Comparison of ENCODE assay signal across 21 cellular contexts in the genomic region with DNA sequence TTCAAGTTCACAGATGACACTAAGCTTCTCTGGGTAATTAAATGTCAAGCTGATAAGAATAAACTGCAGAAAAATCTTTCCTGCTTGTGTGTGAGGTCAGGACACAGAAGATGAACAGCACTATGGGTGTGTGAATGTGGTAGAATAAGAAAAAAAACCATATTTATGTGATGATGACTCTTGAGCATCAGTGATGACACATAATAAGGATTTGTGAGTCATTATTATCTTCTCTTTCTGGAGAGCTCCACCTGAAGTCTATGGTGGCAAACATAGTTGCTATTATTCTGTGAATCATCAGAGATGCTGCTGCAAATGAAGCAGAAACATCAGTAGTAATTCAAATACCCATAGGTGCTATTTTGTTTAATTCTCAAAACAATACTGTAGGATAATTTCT.
DNase-seq lines count a peak whose midpoint lies in the region; ATAC-seq and TF ChIP-seq lines count a peak whose summit lies in the region.
"Had no signal": no experiment of that assay in that cellular context is flagged by ENCODE, and none has a peak within 500 bp of the region (broad histone marks: within the 10 kb centered on the region; RNA-seq: fewer than 3 reads in every experiment).

No MANE protein-coding gene starts in this region.

- no peak overlapping the region for H3K27ac Mint-ChIP-seq in glutamatergic neuron (ENCODE audit: unreplicated experiment)
- H3K27ac Mint-ChIP-seq: activated CD8-positive, alpha-beta T cell treated with anti-CD3 and anti-CD28 coated beads for 36 hours; activated naive CD8-positive, alpha-beta T cell; memory B cell; type B pancreatic cell had no signal

- peaks cover 1% of the 10 kb centered on the region for H3K9me3 Mint-ChIP-seq in glutamatergic neuron (ENCODE audit: unreplicated experiment)
- H3K9me3 Mint-ChIP-seq: type B pancreatic cell had no signal

- no peak overlapping the region for H3K27ac ChIP-seq in GM23248
- H3K27ac ChIP-seq in RWPE2 (ENCODE audit: poor library complexity, severe bottlenecking), result no peak overlapping the region
- H3K27ac ChIP-seq: BLaER1, body of pancreas, esophagus squamous epithelium had no signal

- H3K4me1 ChIP-seq in GM23248 (ENCODE audit: insufficient read depth) (no peaks in the 10 kb centered on the region), RWPE2 (ENCODE audit: insufficient read depth, poor library complexity, severe bottlenecking) (no peaks in the 10 kb centered on the region)
- H3K4me1 ChIP-seq: BLaER1, body of pancreas, esophagus squamous epithelium had no signal

- no peak overlapping the region for H3K9ac ChIP-seq in GM23248
- H3K9ac ChIP-seq: BLaER1 had no signal

- H3K4me2 ChIP-seq in GM23248 (ENCODE audit: unreplicated experiment), result no peak overlapping the region
- H3K4me2 ChIP-seq: BLaER1 had no signal

- H3K36me3 ChIP-seq in GM23248 (ENCODE audit: low read depth) (no peaks in the 10 kb centered on the region), RWPE2 (ENCODE audit: low read depth) (no peaks in the 10 kb centered on the region)
- H3K36me3 ChIP-seq: BLaER1, esophagus squamous epithelium had no signal

- H3K4me3 Mint-ChIP-seq in glutamatergic neuron (ENCODE audit: unreplicated experiment), result no peak overlapping the region
- H3K4me3 Mint-ChIP-seq: activated CD8-positive, alpha-beta T cell treated with anti-CD3 and anti-CD28 coated beads for 36 hours; activated naive CD8-positive, alpha-beta T cell; memory B cell; type B pancreatic cell had no signal

- in situ Hi-C loops in GM23248 (cut with MboI), result no loop called here

- peaks cover 2% of the 10 kb centered on the region for H3K4me1 Mint-ChIP-seq in glutamatergic neuron (ENCODE audit: low read depth, unreplicated experiment)
- H3K4me1 Mint-ChIP-seq: memory B cell had no signal

- intact Hi-C loops in sciatic nerve (cut with DNase I), result no loop called here

- no peaks in the 10 kb centered on the region for H3K9me2 ChIP-seq in GM23248 (ENCODE audit: insufficient read depth)

- H3K79me2 ChIP-seq in GM23248 (ENCODE audit: insufficient read depth), result no peaks in the 10 kb centered on the region

- H4K20me1 ChIP-seq in GM23248 (ENCODE audit: insufficient read depth), result no peaks in the 10 kb centered on the region
- H4K20me1 ChIP-seq: BLaER1 had no signal

- TF ChIP-seq CTCF in RWPE2 (IDR thresholded peaks at IDR 0.05; ENCODE audit: poor library complexity, severe bottlenecking), result no peak
- TF ChIP-seq CTCF in fibroblast of mammary gland (conservative IDR thresholded peaks at IDR 0.05; ENCODE audit: control insufficient read depth, insufficient read depth, low read depth, low read length), result no peak
- no peak for TF ChIP-seq CTCF in glutamatergic neuron (IDR thresholded peaks at IDR 0.05; ENCODE audit: partially characterized antibody, unreplicated experiment)

- no peak overlapping the region for H2AFZ ChIP-seq in GM23248

- no peak overlapping the region for H3K4me3 ChIP-seq in GM23248
- H3K4me3 ChIP-seq in RWPE2 (ENCODE audit: severe bottlenecking), result no peak overlapping the region
- H3K4me3 ChIP-seq in fibroblast of mammary gland (ENCODE audit: control insufficient read depth, low read depth, low read length), result no peak overlapping the region
- H3K4me3 ChIP-seq: BLaER1, body of pancreas, esophagus squamous epithelium, K562 had no signal

- DNase-seq in A172 (ENCODE audit: low spot score), result peak; percentile 41
- peak; percentile 57 for DNase-seq in GM23248
- no peak for DNase-seq in RWPE2 (ENCODE audit: low spot score)
- DNase-seq in fibroblast of mammary gland (ENCODE audit: low read depth), result peak; percentile 49
- DNase-seq in sciatic nerve (ENCODE audit: low spot score), result no peak
- no peak for DNase-seq in glutamatergic neuron
- DNase-seq in GM19240 (ENCODE audit: insufficient read length, low spot score), result no peak
- no peak for DNase-seq in OCI-M1 (lab: John Stamatoyannopoulos, UW)
- DNase-seq: activated CD8-positive, alpha-beta T cell treated with anti-CD3 and anti-CD28 coated beads for 36 hours; body of pancreas; effector CD8-positive, alpha-beta T cell; esophagus squamous epithelium; left colon; NCI-H146; NCI-H524 treated with DMSO at 0.1 percent for 48 hours; T-helper 1 cell had no signal

- H3F3A ChIP-seq in GM23248 (ENCODE audit: insufficient read depth), result no peaks in the 10 kb centered on the region

- ATAC-seq in RWPE2 (ENCODE audit: low read depth) (peak; percentile 91), sciatic nerve (no peak)
- ATAC-seq: activated CD8-positive, alpha-beta T cell treated with anti-CD3 and anti-CD28 coated beads for 36 hours; body of pancreas; K562; left colon had no signal

- H3K27me3 ChIP-seq in GM23248 (replicated peaks; ENCODE audit: insufficient read depth), result no peaks in the 10 kb centered on the region
- no peaks in the 10 kb centered on the region for H3K27me3 ChIP-seq in RWPE2 (ENCODE audit: insufficient read depth, poor library complexity, severe bottlenecking)
- H3K27me3 ChIP-seq: BLaER1, body of pancreas, esophagus squamous epithelium had no signal

- H3K36me3 Mint-ChIP-seq in glutamatergic neuron (ENCODE audit: unreplicated experiment), result no peaks in the 10 kb centered on the region
- H3K36me3 Mint-ChIP-seq: activated naive CD8-positive, alpha-beta T cell; memory B cell; type B pancreatic cell had no signal

- no peaks in the 10 kb centered on the region for H3K27me3 Mint-ChIP-seq in glutamatergic neuron (ENCODE audit: unreplicated experiment)
- H3K27me3 Mint-ChIP-seq: activated CD8-positive, alpha-beta T cell treated with anti-CD3 and anti-CD28 coated beads for 36 hours; activated naive CD8-positive, alpha-beta T cell; memory B cell; type B pancreatic cell had no signal

- H3K9me3 ChIP-seq in GM23248 (ENCODE audit: low read depth), result no peaks in the 10 kb centered on the region
- H3K9me3 ChIP-seq in RWPE2 (ENCODE audit: severe bottlenecking), result no peaks in the 10 kb centered on the region

Comparison
In these comparisons a context has a peak if more than half of its experiments do, and no peak if none do; other contexts are left out.
1. DNase-seq: peak in A172 (single experiment), GM23248 (single experiment) and fibroblast of mammary gland (single experiment); none in RWPE2 (single experiment), sciatic nerve (single experiment), glutamatergic neuron (single experiment), GM19240 (single experiment) and OCI-M1 (single experiment).